9 cellular contexts compared by ENCODE assay signal in the genomic region with DNA sequence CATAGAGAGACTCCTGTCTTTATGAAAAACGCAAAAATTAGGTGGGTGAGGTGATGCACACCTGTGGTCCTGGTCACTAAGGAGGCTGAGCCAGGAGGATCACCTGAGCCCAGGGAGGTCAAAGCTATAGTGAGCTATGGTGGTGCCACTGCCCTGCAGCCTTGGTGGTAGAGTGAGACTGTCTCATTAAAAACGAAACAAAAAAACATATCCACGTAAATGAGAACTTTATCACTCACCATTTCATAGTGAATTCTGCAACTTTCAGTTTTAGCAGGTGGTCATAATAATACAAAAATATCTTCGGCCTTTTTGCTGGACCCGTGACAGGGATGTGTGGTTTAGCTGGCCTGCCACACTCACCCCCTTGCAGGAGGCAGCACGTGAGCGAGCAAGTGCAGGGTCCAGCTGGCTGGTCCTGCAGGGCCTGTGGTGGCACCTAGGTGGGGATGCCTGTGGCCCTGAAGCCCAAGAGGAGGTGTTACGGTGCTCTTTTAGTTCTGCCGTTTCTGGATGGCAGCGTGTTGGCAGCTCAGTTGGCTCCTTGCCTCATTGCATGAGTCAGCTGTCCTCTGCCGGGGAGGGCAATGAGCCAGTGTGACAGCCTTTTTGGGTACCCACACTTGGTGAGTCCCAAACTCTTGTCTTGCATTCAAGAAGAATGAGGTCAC.
DNase-seq lines count a peak whose midpoint lies in the region; ATAC-seq and TF ChIP-seq lines count a peak whose summit lies in the region.
"Had no signal": no experiment of that assay in that cellular context is flagged by ENCODE, and none has a peak within 500 bp of the region (broad histone marks: within the 10 kb centered on the region; RNA-seq: fewer than 3 reads in every experiment).

No MANE protein-coding gene starts in this region.

- DNase-seq in Caki2 (ENCODE audit: low read depth) (peak; percentile 60), astrocyte of the spinal cord (ENCODE audit: low read depth, low spot score) (peak; percentile 3), middle frontal gyrus (ENCODE audit: extremely low spot score, low spot score) (peak; percentile 63), NCI-H748 treated with DMSO at 0.1 percent for 48 hours (lab: John Stamatoyannopoulos, UW) (no peak), COR-L47 (lab: John Stamatoyannopoulos, UW) (no peak), NCI-H1694 (lab: John Stamatoyannopoulos, UW) (no peak)
- DNase-seq: GDM1 had no signal

- H3K4me3 ChIP-seq in astrocyte of the spinal cord (ENCODE audit: low read depth, low read length), result no peak overlapping the region

- TF ChIP-seq CTCF in astrocyte of the spinal cord (IDR thresholded peaks at IDR 0.05; ENCODE audit: low read depth, low read length), result no peak

- peak; percentile 72 for ATAC-seq in HG03066 (IDR thresholded peaks at IDR 0.05; ENCODE audit: low read depth, unreplicated experiment)
- no peak for ATAC-seq in HG02623 (IDR thresholded peaks at IDR 0.05; ENCODE audit: unreplicated experiment)

- in situ Hi-C loops in Caki2 (cut with HindIII; ENCODE audit: low pct_unique_long_range_greater_than_20kb, low sequenced_read_pairs) (no loop called here), astrocyte of the spinal cord (cut with HindIII; ENCODE audit: low sequenced_read_pairs) (no loop called here)

Comparison
In these comparisons a context has a peak if more than half of its experiments do, and no peak if none do; other contexts are left out.
1. DNase-seq: peak in Caki2 (single experiment), astrocyte of the spinal cord (single experiment) and middle frontal gyrus (single experiment); none in NCI-H748 treated with DMSO at 0.1 percent for 48 hours (single experiment), COR-L47 (single experiment) and NCI-H1694 (single experiment).